In genomic region chr10:69089638-69090599, GRCh38 we compare ENCODE assay signal across 9 cellular contexts. TPM values are rescaled to one million over a fixed set of nuclear protein-coding genes. Genes with fewer than 3 reads are reported as not detected.
DNase-seq lines count a peak whose midpoint lies in the region; ATAC-seq, FAIRE-seq and TF ChIP-seq lines count a peak whose summit lies in the region.
"Had no signal": no experiment of that assay in that cellular context is flagged by ENCODE, and none has a peak within 500 bp of the region (broad histone marks: within the 10 kb centered on the region; RNA-seq: fewer than 3 reads in every experiment).

No MANE protein-coding gene starts in this region.

- BruUV-seq in HepG2 (replicated peaks; lab: Mats Ljungman, UMichigan) (no TSS peak), OCI-LY7 (replicated peaks; lab: Mats Ljungman, UMichigan) (no TSS peak)

- WGBS in liver, result 66% methylated on average over 16 of the region's 16 CpGs
- WGBS in HepG2 (ENCODE audit: low lambda C conversion rate), result 50% methylated on average over 16 of the region's 16 CpGs

- H3K9me3 ChIP-seq in liver (ENCODE audit: control insufficient read depth in 4 of 4, low read length in 3 of 4) (no peaks in the 10 kb centered on the region), HepG2 (ENCODE audit: low read length) (no peaks in the 10 kb centered on the region), OCI-LY7 (ENCODE audit: low read length) (no peaks in the 10 kb centered on the region), subcutaneous abdominal adipose tissue (ENCODE audit: control insufficient read depth in 5 of 5, low read length in 5 of 5) (no peaks in the 10 kb centered on the region)

- peak overlapping the region; percentile 0 to 63 (median 29) for H3K4me3 ChIP-seq in liver (ENCODE audit: low read depth in 1 of 3, low read length in 3 of 3)
- no peak overlapping the region for H3K4me3 ChIP-seq in HepG2 (replicated peaks in 1 of 3; ENCODE audit: insufficient read depth in 1 of 3, low read depth in 2 of 3, low read length in 3 of 3)
- no peak overlapping the region for H3K4me3 ChIP-seq in OCI-LY7 (ENCODE audit: low read depth, low read length, poor library complexity, severe bottlenecking)
- H3K4me3 ChIP-seq in subcutaneous abdominal adipose tissue (ENCODE audit: low read depth in 1 of 5, low read length in 5 of 5), result peak overlapping the region; percentile 25 to 84 (median 65)

- no peaks in the 10 kb centered on the region for H3K79me2 ChIP-seq in HepG2 (ENCODE audit: insufficient read depth, low read length)
- peaks cover 4% of the 10 kb centered on the region; the same call in 1 of the 2 replicates for H3K79me2 ChIP-seq in OCI-LY7 (ENCODE audit: insufficient read depth, low read depth, low read length)

- no peaks in the 10 kb centered on the region for H3K9me2 ChIP-seq in OCI-LY7 (ENCODE audit: insufficient read depth, low read length)

- TF ChIP-seq CTCF in liver (IDR thresholded peaks at IDR 0.05; ENCODE audit: low read depth, low read length, missing input control) (no peak), HepG2 (CRISPR knock-in tag; IDR thresholded peaks at IDR 0.05) (no peak), OCI-LY7 (conservative IDR thresholded peaks at IDR 0.05; ENCODE audit: low read length) (no peak)

- H3K4me1 ChIP-seq in liver (ENCODE audit: control insufficient read depth in 4 of 4, insufficient read depth in 4 of 4, low read length in 3 of 4) (no peaks in the 10 kb centered on the region), HepG2 (ENCODE audit: insufficient read depth, low read length) (peaks cover 14% of the 10 kb centered on the region; the same call in 1 of the 2 replicates), OCI-LY7 (ENCODE audit: insufficient read depth, low read length, poor library complexity, severe bottlenecking) (peaks cover 25% of the 10 kb centered on the region), subcutaneous abdominal adipose tissue (ENCODE audit: control insufficient read depth in 5 of 5, insufficient read depth in 5 of 5, low read length in 5 of 5) (peaks cover 0 to 39% (median 25%) of the 10 kb centered on the region in 5 donors)

- H3K27ac ChIP-seq in liver (ENCODE audit: low read depth in 1 of 2, low read length in 2 of 2) (peak overlapping the region; percentile 23 to 84), HepG2 (ENCODE audit: extremely low read length, insufficient read depth, low read length) (no peak overlapping the region), OCI-LY7 (ENCODE audit: low read depth, low read length, poor library complexity, severe bottlenecking) (no peak overlapping the region), subcutaneous abdominal adipose tissue (ENCODE audit: low read depth, low read length) (peak overlapping the region; percentile 92)

- peaks cover 23% of the 10 kb centered on the region for H3K36me3 Mint-ChIP-seq in activated naive CD4-positive, alpha-beta T cell treated with anti-CD3 and anti-CD28 coated beads, Interleukin-2, amount 50 U/mL, for 24 hours

- peak overlapping the region in 1 of 2 donors; percentile 82 for H3K9ac ChIP-seq in liver (ENCODE audit: low read depth in 1 of 2, low read length in 2 of 2)
- no peak overlapping the region for H3K9ac ChIP-seq in HepG2 (ENCODE audit: insufficient read depth, low read depth, low read length)
- H3K9ac ChIP-seq in subcutaneous abdominal adipose tissue (ENCODE audit: low read length in 5 of 5), result peak overlapping the region in 3 of 5 donors; percentile 44 to 70 (median 58)

- FAIRE-seq in HepG2 (lab: Jason Lieb, UNC), result no peak
- FAIRE-seq: colon had no signal

- H3K27me3 ChIP-seq in liver (ENCODE audit: control insufficient read depth in 4 of 4, insufficient read depth in 4 of 4, low read length in 3 of 4), result no peaks in the 10 kb centered on the region
- H3K27me3 ChIP-seq in HepG2 (ENCODE audit: control insufficient read depth in 1 of 2, insufficient read depth in 2 of 2, low read length in 2 of 2), result peaks cover 3 to 4% of the 10 kb centered on the region in 2 experiments; a peak in 3 of 5 replicates
- no peaks in the 10 kb centered on the region for H3K27me3 ChIP-seq in subcutaneous abdominal adipose tissue (ENCODE audit: control insufficient read depth in 5 of 5, insufficient read depth in 4 of 5, low read length in 5 of 5)

- CTCF ChIA-PET in HepG2 (lab: Yijun Ruan, JAX; ENCODE audit: low intra/inter-chr PET ratio, low total read pairs), result no interaction called here
- CTCF ChIA-PET in OCI-LY7 (lab: Charles Lee; ENCODE audit: unreplicated experiment), result no interaction called here

- DNase-seq in HepG2 (ENCODE audit: low spot score) (no peak), OCI-LY7 (ENCODE audit: low spot score) (no peak), mucosa of gallbladder (ENCODE audit: low spot score) (peak; percentile 50), NCI-H510A treated with DMSO at 0.1 percent for 48 hours (lab: John Stamatoyannopoulos, UW) (no peak), kidney glomerular epithelial cell (lab: John Stamatoyannopoulos, UW) (no peak)

- peak overlapping the region; percentile 98 for H3K27ac Mint-ChIP-seq in activated naive CD4-positive, alpha-beta T cell treated with anti-CD3 and anti-CD28 coated beads, Interleukin-2, amount 50 U/mL, for 24 hours

- no peaks in the 10 kb centered on the region for H3K9me3 Mint-ChIP-seq in activated naive CD4-positive, alpha-beta T cell treated with anti-CD3 and anti-CD28 coated beads, Interleukin-2, amount 50 U/mL, for 24 hours

- TF ChIP-seq EP300 in HepG2 (IDR thresholded peaks at IDR 0.05; ENCODE audit: low read depth in 2 of 2, low read length in 2 of 2) (no peak), HepG2 (CRISPR knock-in tag; IDR thresholded peaks at IDR 0.05; ENCODE audit: borderline replicate concordance) (no peak)

- intact Hi-C loops in HepG2 (cut with micrococcal nuclease; ENCODE audit: unreplicated experiment) (loop anchor here (5.0 kb wide), 1 partner anchor 133 kb away; the partner anchor contains the start of gene DDX21), OCI-LY7 (cut with micrococcal nuclease; ENCODE audit: unreplicated experiment) (loop anchor here (5.0 kb wide), 2 partner anchors 103 to 132 kb away; partner anchors contain the start of genes HKDC1 and KIFBP)

- H2AFZ ChIP-seq in HepG2 (ENCODE audit: low read length) (no peak overlapping the region), OCI-LY7 (ENCODE audit: low read length) (no peak overlapping the region)

- ATAC-seq in HepG2, result no peak

- H3K36me3 ChIP-seq in liver (ENCODE audit: control insufficient read depth in 4 of 4, insufficient read depth in 3 of 4, low read depth in 1 of 4, low read length in 3 of 4), result no peaks in the 10 kb centered on the region
- no peaks in the 10 kb centered on the region for H3K36me3 ChIP-seq in HepG2 (replicated peaks in 1 of 2; ENCODE audit: control insufficient read depth in 1 of 2, insufficient read depth in 2 of 2, low read length in 2 of 2)
- no peaks in the 10 kb centered on the region for H3K36me3 ChIP-seq in OCI-LY7 (ENCODE audit: insufficient read depth, low read length)
- no peaks in the 10 kb centered on the region for H3K36me3 ChIP-seq in subcutaneous abdominal adipose tissue (ENCODE audit: control insufficient read depth in 5 of 5, insufficient read depth in 5 of 5, low read length in 5 of 5)

- H3K4me2 ChIP-seq in HepG2 (ENCODE audit: low read depth, low read length) (no peak overlapping the region), OCI-LY7 (ENCODE audit: low read length) (peak overlapping the region; percentile 89; the same call in 1 of the 2 replicates)

- peak overlapping the region; percentile 94 for H3K4me3 Mint-ChIP-seq in activated naive CD4-positive, alpha-beta T cell treated with anti-CD3 and anti-CD28 coated beads, Interleukin-2, amount 50 U/mL, for 24 hours

- POLR2A ChIA-PET in HepG2 (lab: Yijun Ruan, JAX) (no interaction called here), OCI-LY7 (lab: Charles Lee) (interaction anchor here (0.7 to 1.4 kb wide), 2 partner anchors 27 to 71 kb away, joined by 3 to 4 read pairs; no protein-coding TSS in a partner anchor)

- H4K20me1 ChIP-seq in HepG2 (ENCODE audit: insufficient read depth, low read length) (no peaks in the 10 kb centered on the region), OCI-LY7 (ENCODE audit: insufficient read depth, low read length) (no peaks in the 10 kb centered on the region)

- no peak for TF ChIP-seq RAD21 in liver (IDR thresholded peaks at IDR 0.05)
- TF ChIP-seq RAD21 in HepG2 (CRISPR knock-in tag; IDR thresholded peaks at IDR 0.05), result no peak

- peaks cover 67% of the 10 kb centered on the region for H3K4me1 Mint-ChIP-seq in activated naive CD4-positive, alpha-beta T cell treated with anti-CD3 and anti-CD28 coated beads, Interleukin-2, amount 50 U/mL, for 24 hours

- TF ChIP-seq POLR2A in HepG2 (IDR thresholded peaks at IDR 0.05; ENCODE audit: insufficient read depth in 1 of 2, low read depth in 2 of 2, low read length in 2 of 2), result no peak

- in situ Hi-C loops in HepG2 (cut with HindIII; ENCODE audit: extremely low pct_ligation_motif_present, low pct_unique_long_range_greater_than_20kb), result loop anchor here (5.0 kb wide), 1 partner anchor 83 kb away; no protein-coding TSS in a partner anchor

- H3K27me3 Mint-ChIP-seq in activated naive CD4-positive, alpha-beta T cell treated with anti-CD3 and anti-CD28 coated beads, Interleukin-2, amount 50 U/mL, for 24 hours, result no peaks in the 10 kb centered on the region

RNA-seq across cellular contexts. Expression of gene SRGN, which starts 2.0 kb away (rescaled TPM):
- total RNA-seq in liver (100 to 1,000 TPM in 1 of 2 donors, 10 to 100 TPM in 1; 32.2 to 305 TPM), HepG2 (2016; rRNA removed; fragmentation: Illumina TruSeq; extraction: Trizol) (0.09 TPM in 1 of 2 replicates, not detected in the other), OCI-LY7 (2022) (5.8 and 9.1 TPM in 2 replicates), mucosa of gallbladder (91.4 TPM)
- polyA plus RNA-seq in liver (10 to 100 TPM; 19.5 to 50.3 TPM), HepG2 (2011; rRNA removed) (not detected in 2 replicates)
- total RNA-seq in HepG2 (2016; cell fraction: cytosol; rRNA removed; fragmentation: Illumina TruSeq; extraction: Trizol; ENCODE audit: low read depth), result not detected in 2 replicates
- total RNA-seq in HepG2 (2016; cell fraction: insoluble cytoplasmic fraction; rRNA removed; fragmentation: Illumina TruSeq; extraction: Trizol), result not detected in 2 replicates
- total RNA-seq in HepG2 (2016; cell fraction: membrane; rRNA removed; fragmentation: Illumina TruSeq; extraction: Trizol), result not detected in 2 replicates
- total RNA-seq in HepG2 (2016; cell fraction: nucleus; rRNA removed; fragmentation: Illumina TruSeq; extraction: Trizol), result not detected in 2 replicates
- polyA plus RNA-seq in HepG2 (2011; cell fraction: cytosol; rRNA removed), result 0.12 and 0.15 TPM in 2 replicates
- 0.14 TPM in 1 of 2 replicates, not detected in the other for polyA plus RNA-seq in HepG2 (2011; cell fraction: nucleus; rRNA removed)
- polyA plus RNA-seq in HepG2 (2012), result 0.21 TPM in 1 of 2 replicates, not detected in the other
- not detected in 2 replicates for polyA plus RNA-seq in HepG2 (2016; cell fraction: cytosol; fragmentation: Illumina TruSeq; extraction: Trizol; ENCODE audit: low read depth)
- polyA plus RNA-seq in HepG2 (2016; cell fraction: insoluble cytoplasmic fraction; fragmentation: Illumina TruSeq; extraction: Trizol; ENCODE audit: low read depth), result not detected in 2 replicates
- not detected in 2 replicates for polyA plus RNA-seq in HepG2 (2016; cell fraction: membrane; fragmentation: Illumina TruSeq; extraction: Trizol; ENCODE audit: low read depth)
- polyA plus RNA-seq in HepG2 (2016; cell fraction: nucleus; fragmentation: Illumina TruSeq; extraction: Trizol; ENCODE audit: insufficient read depth, low read depth), result not detected in 2 replicates
- polyA minus RNA-seq in HepG2 (2011; rRNA and poly(A)+ RNA removed; ENCODE audit: low replicate concordance), result 0.16 and 2.3 TPM in 2 replicates
- polyA minus RNA-seq in HepG2 (2011; cell fraction: cytosol; rRNA and poly(A)+ RNA removed), result not detected in 2 replicates
- polyA minus RNA-seq in HepG2 (2011; cell fraction: nucleus; rRNA and poly(A)+ RNA removed), result not detected in 2 replicates
- total RNA-seq in OCI-LY7 (2014; rRNA removed; shearing (Covaris generic)), result 15.1 and 16.3 TPM in 2 replicates

RNA-seq across cellular contexts. Expression of gene VPS26A, which starts 34.1 kb away (rescaled TPM):
- total RNA-seq in liver, result 10 to 100 TPM; 13.3 to 21.4 TPM
- polyA plus RNA-seq in liver, result 10 to 100 TPM; 10.9 to 15.8 TPM
- total RNA-seq in HepG2 (2016; rRNA removed; fragmentation: Illumina TruSeq; extraction: Trizol), result 32.6 and 56.7 TPM in 2 replicates
- total RNA-seq in HepG2 (2016; cell fraction: cytosol; rRNA removed; fragmentation: Illumina TruSeq; extraction: Trizol; ENCODE audit: low read depth), result 7.0 and 10.6 TPM in 2 replicates
- total RNA-seq in HepG2 (2016; cell fraction: insoluble cytoplasmic fraction; rRNA removed; fragmentation: Illumina TruSeq; extraction: Trizol), result 32.1 and 59.4 TPM in 2 replicates
- 16.9 and 19.8 TPM in 2 replicates for total RNA-seq in HepG2 (2016; cell fraction: membrane; rRNA removed; fragmentation: Illumina TruSeq; extraction: Trizol)
- total RNA-seq in HepG2 (2016; cell fraction: nucleus; rRNA removed; fragmentation: Illumina TruSeq; extraction: Trizol), result 20.7 TPM in 2 replicates
- polyA plus RNA-seq in HepG2 (2011; rRNA removed), result 10.3 and 12.9 TPM in 2 replicates
- polyA plus RNA-seq in HepG2 (2011; cell fraction: cytosol; rRNA removed), result 4.2 and 7.4 TPM in 2 replicates
- 1.7 and 3.0 TPM in 2 replicates for polyA plus RNA-seq in HepG2 (2011; cell fraction: nucleus; rRNA removed)
- polyA plus RNA-seq in HepG2 (2012), result 22.7 and 30.3 TPM in 2 replicates
- polyA plus RNA-seq in HepG2 (2016; cell fraction: cytosol; fragmentation: Illumina TruSeq; extraction: Trizol; ENCODE audit: low read depth), result 5.3 and 6.4 TPM in 2 replicates
- polyA plus RNA-seq in HepG2 (2016; cell fraction: insoluble cytoplasmic fraction; fragmentation: Illumina TruSeq; extraction: Trizol; ENCODE audit: low read depth), result 95.5 and 103 TPM in 2 replicates
- 14.3 and 15.6 TPM in 2 replicates for polyA plus RNA-seq in HepG2 (2016; cell fraction: membrane; fragmentation: Illumina TruSeq; extraction: Trizol; ENCODE audit: low read depth)
- 36.5 and 37.9 TPM in 2 replicates for polyA plus RNA-seq in HepG2 (2016; cell fraction: nucleus; fragmentation: Illumina TruSeq; extraction: Trizol; ENCODE audit: insufficient read depth, low read depth)
- 1.3 and 3.5 TPM in 2 replicates for polyA minus RNA-seq in HepG2 (2011; rRNA and poly(A)+ RNA removed; ENCODE audit: low replicate concordance)
- polyA minus RNA-seq in HepG2 (2011; cell fraction: cytosol; rRNA and poly(A)+ RNA removed), result 10.0 and 10.2 TPM in 2 replicates
- polyA minus RNA-seq in HepG2 (2011; cell fraction: nucleus; rRNA and poly(A)+ RNA removed), result 5.5 and 9.2 TPM in 2 replicates
- total RNA-seq in OCI-LY7 (2014; rRNA removed; shearing (Covaris generic)), result 9.9 and 10.0 TPM in 2 replicates
- 33.6 and 41.7 TPM in 2 replicates for total RNA-seq in OCI-LY7 (2022)
- total RNA-seq in mucosa of gallbladder, result 39.7 TPM

Comparison
In these comparisons a context has a peak if more than half of its experiments do, and no peak if none do; other contexts are left out.
1. H3K27ac ChIP-seq: peak in liver (2 of 2) and subcutaneous abdominal adipose tissue (single experiment); none in HepG2 (single experiment) and OCI-LY7 (single experiment).
2. H3K4me3 ChIP-seq: peak in liver (3 of 3) and subcutaneous abdominal adipose tissue (5 of 5); none in HepG2 (0 of 3) and OCI-LY7 (single experiment).
3. RNA of gene SRGN, which starts 2.0 kb away (total RNA-seq): 32.2 to 305 TPM in liver, 91.4 TPM in mucosa of gallbladder (single experiment) and 5.8 to 16.3 TPM in OCI-LY7; 0.09 TPM in HepG2; every median in the first group is over 4 times any median in the second.